Comparison of ENCODE assay signal across 1 cellular context in genomic region chr1:8540971-8541370, GRCh38.
TF ChIP-seq lines count a peak whose summit lies in the region.

No MANE protein-coding gene starts in this region.

TF ChIP-seq in GM12878, 131 proteins besides CTCF, POLR2A, EP300 and RAD21 (continued from another document):
- no peak for TF ChIP-seq ZNF592 (IDR thresholded peaks at IDR 0.05)
- no peak for TF ChIP-seq TBL1XR1 (IDR thresholded peaks at IDR 0.05; ENCODE audit: low read depth, low read length)
- no peak for TF ChIP-seq ZSCAN29 (IDR thresholded peaks at IDR 0.05)
- no peak for TF ChIP-seq SRF (IDR thresholded peaks at IDR 0.05; ENCODE audit: low read depth in 2 of 2, low read length in 2 of 2)
- TF ChIP-seq SUPT20H (IDR thresholded peaks at IDR 0.05; ENCODE audit: borderline replicate concordance, control insufficient read depth, low read depth, low read length): no peak
- TF ChIP-seq IRF5 (IDR thresholded peaks at IDR 0.05; ENCODE audit: borderline replicate concordance): no peak
- no peak for TF ChIP-seq FOXK2 (IDR thresholded peaks at IDR 0.05)
- no peak for TF ChIP-seq SREBF1 (IDR thresholded peaks at IDR 0.05; ENCODE audit: low read length)
TF ChIP-seq in GM12878: peak in this region for 0.
